ENCODE assay signal across 12 cellular contexts in the genomic region with DNA sequence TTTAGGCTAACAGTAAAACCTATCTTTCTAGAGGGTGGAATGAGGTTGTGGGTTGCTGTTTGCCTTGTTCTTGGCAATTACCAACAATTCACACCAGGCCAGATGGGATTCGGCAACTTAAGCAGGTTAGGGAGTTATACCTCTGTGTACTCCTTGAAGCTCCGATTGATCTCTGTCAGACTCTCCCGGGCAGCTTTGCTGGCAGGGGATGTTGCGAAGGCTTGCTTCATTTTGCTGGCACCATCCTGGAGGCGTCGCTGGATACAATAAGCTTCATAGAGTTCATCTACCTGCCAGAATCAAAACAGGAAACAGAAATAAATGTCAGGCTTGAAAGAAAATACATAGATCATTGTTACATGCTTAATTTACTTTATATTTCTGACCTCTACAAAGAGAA.
DNase-seq lines count a peak whose midpoint lies in the region; ATAC-seq and TF ChIP-seq lines count a peak whose summit lies in the region.
"Had no signal": no experiment of that assay in that cellular context is flagged by ENCODE, and none has a peak within 500 bp of the region (broad histone marks: within the 10 kb centered on the region; RNA-seq: fewer than 3 reads in every experiment).

No MANE protein-coding gene starts in this region.

- peaks cover 1% of the 10 kb centered on the region for H3K9me3 Mint-ChIP-seq in activated CD8-positive, alpha-beta T cell treated with anti-CD3 and anti-CD28 coated beads for 36 hours
- no peaks in the 10 kb centered on the region for H3K9me3 Mint-ChIP-seq in activated CD8-positive, alpha-beta T cell treated with anti-CD3 and anti-CD28 coated beads, Interleukin-2, amount 10 ng/mL, durations not matched to agents 7 days and 5 days (ENCODE audit: insufficient read depth)
- no peaks in the 10 kb centered on the region for H3K9me3 Mint-ChIP-seq in activated naive CD8-positive, alpha-beta T cell (ENCODE audit: low read depth)
- H3K9me3 Mint-ChIP-seq in WTC11, result no peaks in the 10 kb centered on the region

- POLR2A ChIA-PET in activated CD8-positive, alpha-beta T cell treated with anti-CD3 and anti-CD28 coated beads for 36 hours (lab: Charles Lee), result interaction anchor here (0.6 to 1.3 kb wide), 3 partner anchors 18 to 46 kb away, joined by 3 to 5 read pairs (median 3); no protein-coding TSS in a partner anchor
- POLR2A ChIA-PET in activated CD8-positive, alpha-beta T cell treated with anti-CD3 and anti-CD28 coated beads, Interleukin-2, amount 10 ng/mL, durations not matched to agents 7 days and 5 days (lab: Charles Lee), result no interaction called here
- POLR2A ChIA-PET in WTC11 (lab: Charles Lee), result no interaction called here

- no peak for TF ChIP-seq CTCF in activated CD8-positive, alpha-beta T cell treated with anti-CD3 and anti-CD28 coated beads for 36 hours (IDR thresholded peaks at IDR 0.05)
- TF ChIP-seq CTCF in prostate gland (IDR thresholded peaks at IDR 0.05) (no peak), WTC11 (IDR thresholded peaks at IDR 0.05) (no peak), left lung (IDR thresholded peaks at IDR 0.05) (no peak)

- H3K27ac Mint-ChIP-seq in activated CD8-positive, alpha-beta T cell treated with anti-CD3 and anti-CD28 coated beads for 36 hours, result peak overlapping the region; percentile 86
- no peak overlapping the region for H3K27ac Mint-ChIP-seq in activated CD8-positive, alpha-beta T cell treated with anti-CD3 and anti-CD28 coated beads, Interleukin-2, amount 10 ng/mL, durations not matched to agents 7 days and 5 days
- H3K27ac Mint-ChIP-seq in activated naive CD8-positive, alpha-beta T cell, result peak overlapping the region; percentile 93
- H3K27ac Mint-ChIP-seq in WTC11, result no peak overlapping the region

- H3K4me3 ChIP-seq in prostate gland, result no peak overlapping the region
- no peak overlapping the region for H3K4me3 ChIP-seq in left lung

- no peak overlapping the region for H3K27ac ChIP-seq in prostate gland
- no peak overlapping the region for H3K27ac ChIP-seq in left lung
- H3K27ac ChIP-seq: HL-60 had no signal

- no peaks in the 10 kb centered on the region for H3K27me3 Mint-ChIP-seq in activated CD8-positive, alpha-beta T cell treated with anti-CD3 and anti-CD28 coated beads for 36 hours
- H3K27me3 Mint-ChIP-seq in activated CD8-positive, alpha-beta T cell treated with anti-CD3 and anti-CD28 coated beads, Interleukin-2, amount 10 ng/mL, durations not matched to agents 7 days and 5 days (ENCODE audit: low read depth), result no peaks in the 10 kb centered on the region
- H3K27me3 Mint-ChIP-seq in activated naive CD8-positive, alpha-beta T cell, result no peaks in the 10 kb centered on the region
- H3K27me3 Mint-ChIP-seq in WTC11 (ENCODE audit: low read depth), result no peaks in the 10 kb centered on the region

- H3K36me3 ChIP-seq in prostate gland (no peaks in the 10 kb centered on the region), left lung (peaks cover 0 to 78% of the 10 kb centered on the region in 2 donors)

- H3K9me3 ChIP-seq in prostate gland (no peaks in the 10 kb centered on the region), left lung (no peaks in the 10 kb centered on the region)

- CTCF ChIA-PET in activated CD8-positive, alpha-beta T cell treated with anti-CD3 and anti-CD28 coated beads for 36 hours (lab: Charles Lee), result interaction anchor here (0.6 to 2.7 kb wide), 10 partner anchors 9 to 206 kb away, joined by 3 to 15 read pairs (median 6); no protein-coding TSS in a partner anchor
- CTCF ChIA-PET in activated CD8-positive, alpha-beta T cell treated with anti-CD3 and anti-CD28 coated beads, Interleukin-2, amount 10 ng/mL, durations not matched to agents 7 days and 5 days (lab: Charles Lee), result interaction anchor here (0.8 to 2.0 kb wide), 8 partner anchors 8 to 206 kb away, joined by 3 to 6 read pairs (median 3); no protein-coding TSS in a partner anchor
- CTCF ChIA-PET in WTC11 (lab: Charles Lee), result interaction anchor here (0.6 to 3.6 kb wide), 5 partner anchors 9 to 287 kb away, joined by 3 to 21 read pairs (median 7); no protein-coding TSS in a partner anchor

- H3K4me1 Mint-ChIP-seq in activated CD8-positive, alpha-beta T cell treated with anti-CD3 and anti-CD28 coated beads for 36 hours (ENCODE audit: low read depth), result peaks cover 76% of the 10 kb centered on the region
- H3K4me1 Mint-ChIP-seq in activated CD8-positive, alpha-beta T cell treated with anti-CD3 and anti-CD28 coated beads, Interleukin-2, amount 10 ng/mL, durations not matched to agents 7 days and 5 days (ENCODE audit: low read depth), result peaks cover 59% of the 10 kb centered on the region
- peaks cover 84% of the 10 kb centered on the region for H3K4me1 Mint-ChIP-seq in activated naive CD8-positive, alpha-beta T cell (ENCODE audit: low read depth)
- 0 out of 2 replicates have a peak, but pooled peaks cover under 1% of the 10 kb centered on the region for H3K4me1 Mint-ChIP-seq in WTC11

- H3K4me1 ChIP-seq in prostate gland (replicated peaks) (no peaks in the 10 kb centered on the region), left lung (peaks cover 0 to 5% of the 10 kb centered on the region in 2 donors)

- peaks cover 66% of the 10 kb centered on the region for H3K36me3 Mint-ChIP-seq in activated CD8-positive, alpha-beta T cell treated with anti-CD3 and anti-CD28 coated beads for 36 hours (ENCODE audit: low read depth)
- peaks cover 81% of the 10 kb centered on the region for H3K36me3 Mint-ChIP-seq in activated CD8-positive, alpha-beta T cell treated with anti-CD3 and anti-CD28 coated beads, Interleukin-2, amount 10 ng/mL, durations not matched to agents 7 days and 5 days (ENCODE audit: low read depth)
- H3K36me3 Mint-ChIP-seq in activated naive CD8-positive, alpha-beta T cell, result peaks cover 20% of the 10 kb centered on the region
- H3K36me3 Mint-ChIP-seq in WTC11, result peaks cover 12% of the 10 kb centered on the region

- H3K4me3 Mint-ChIP-seq in activated CD8-positive, alpha-beta T cell treated with anti-CD3 and anti-CD28 coated beads for 36 hours, result no peak overlapping the region
- H3K4me3 Mint-ChIP-seq in activated CD8-positive, alpha-beta T cell treated with anti-CD3 and anti-CD28 coated beads, Interleukin-2, amount 10 ng/mL, durations not matched to agents 7 days and 5 days, result no peak overlapping the region
- peak overlapping the region; percentile 2 for H3K4me3 Mint-ChIP-seq in activated naive CD8-positive, alpha-beta T cell
- H3K4me3 Mint-ChIP-seq in WTC11, result no peak overlapping the region

- TF ChIP-seq POLR2A in prostate gland (IDR thresholded peaks at IDR 0.05), result no peak

- no peak for ATAC-seq in activated CD8-positive, alpha-beta T cell treated with anti-CD3 and anti-CD28 coated beads for 36 hours
- no peak for ATAC-seq in activated CD8-positive, alpha-beta T cell treated with anti-CD3 and anti-CD28 coated beads, Interleukin-2, amount 10 ng/mL, durations not matched to agents 7 days and 5 days
- ATAC-seq in WTC11 (no peak), left lung (no peak)

- DNase-seq in activated CD8-positive, alpha-beta T cell treated with anti-CD3 and anti-CD28 coated beads for 36 hours, result no peak
- DNase-seq in activated CD8-positive, alpha-beta T cell treated with anti-CD3 and anti-CD28 coated beads, Interleukin-2, amount 10 ng/mL, durations not matched to agents 7 days and 5 days, result no peak
- peak; percentile 47 for DNase-seq in NCI-H2029 (lab: John Stamatoyannopoulos, UW)
- peak; percentile 35 for DNase-seq in prostate gland (ENCODE audit: low spot score)
- DNase-seq in WTC11 (ENCODE audit: low spot score), result no peak
- no peak for DNase-seq in left lung
- no peak for DNase-seq in C1 segment of cervical spinal cord (lab: John Stamatoyannopoulos, UW)
- DNase-seq: Kasumi-1; NCI-H526 treated with DMSO at 0.1 percent for 48 hours; stimulated activated CD4-positive, alpha-beta T cell treated with anti-CD3 and anti-CD28 coated beads, Interleukin-12 subunit alpha, Interleukin-12 subunit beta, amount 100 ng/mL, for 4 hours had no signal

- no peaks in the 10 kb centered on the region for H3K27me3 ChIP-seq in prostate gland (replicated peaks; ENCODE audit: insufficient read depth)
- H3K27me3 ChIP-seq in left lung, result no peaks in the 10 kb centered on the region

- 30% methylated on average over 6 of the region's 6 CpGs for WGBS in prostate gland

- intact Hi-C loops in activated CD8-positive, alpha-beta T cell treated with anti-CD3 and anti-CD28 coated beads for 36 hours (cut with micrococcal nuclease), result no loop called here
- intact Hi-C loops in prostate gland (cut with DNase I), result no loop called here
- intact Hi-C loops in left lung (cut with DNase I), result no loop called here

TF ChIP-seq in WTC11, 78 proteins besides CTCF, POLR2A, EP300 and RAD21 (continues in another document):
- TF ChIP-seq, protein P1, sequence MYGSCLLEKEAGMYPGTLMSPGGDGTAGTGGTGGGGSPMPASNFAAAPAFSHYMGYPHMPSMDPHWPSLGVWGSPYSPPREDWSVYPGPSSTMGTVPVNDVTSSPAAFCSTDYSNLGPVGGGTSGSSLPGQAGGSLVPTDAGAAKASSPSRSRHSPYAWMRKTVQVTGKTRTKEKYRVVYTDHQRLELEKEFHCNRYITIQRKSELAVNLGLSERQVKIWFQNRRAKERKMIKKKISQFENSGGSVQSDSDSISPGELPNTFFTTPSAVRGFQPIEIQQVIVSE (CRISPR knock-in tag; IDR thresholded peaks at IDR 0.05; ENCODE audit: borderline replicate concordance), result no peak
- TF ChIP-seq GTF2I (CRISPR knock-in tag; conservative IDR thresholded peaks at IDR 0.05) (no peak), GABPB1 (CRISPR knock-in tag; IDR thresholded peaks at IDR 0.05) (no peak), MYBL2 (CRISPR knock-in tag; IDR thresholded peaks at IDR 0.05) (no peak)
- TF ChIP-seq, protein P2, sequence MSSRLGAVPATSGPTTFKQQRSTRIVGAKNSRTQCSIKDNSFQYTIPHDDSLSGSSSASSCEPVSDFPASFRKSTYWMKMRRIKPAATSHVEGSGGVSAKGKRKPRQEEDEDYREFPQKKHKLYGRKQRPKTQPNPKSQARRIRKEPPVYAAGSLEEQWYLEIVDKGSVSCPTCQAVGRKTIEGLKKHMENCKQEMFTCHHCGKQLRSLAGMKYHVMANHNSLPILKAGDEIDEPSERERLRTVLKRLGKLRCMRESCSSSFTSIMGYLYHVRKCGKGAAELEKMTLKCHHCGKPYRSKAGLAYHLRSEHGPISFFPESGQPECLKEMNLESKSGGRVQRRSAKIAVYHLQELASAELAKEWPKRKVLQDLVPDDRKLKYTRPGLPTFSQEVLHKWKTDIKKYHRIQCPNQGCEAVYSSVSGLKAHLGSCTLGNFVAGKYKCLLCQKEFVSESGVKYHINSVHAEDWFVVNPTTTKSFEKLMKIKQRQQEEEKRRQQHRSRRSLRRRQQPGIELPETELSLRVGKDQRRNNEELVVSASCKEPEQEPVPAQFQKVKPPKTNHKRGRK (CRISPR knock-in tag; IDR thresholded peaks at IDR 0.05; ENCODE audit: borderline replicate concordance), result no peak

Comparison
In these comparisons a context has a peak if more than half of its experiments do, and no peak if none do; other contexts are left out.
1. H3K27ac Mint-ChIP-seq: peak in activated CD8-positive, alpha-beta T cell treated with anti-CD3 and anti-CD28 coated beads for 36 hours (single experiment) and activated naive CD8-positive, alpha-beta T cell (single experiment); none in activated CD8-positive, alpha-beta T cell treated with anti-CD3 and anti-CD28 coated beads, Interleukin-2, amount 10 ng/mL, durations not matched to agents 7 days and 5 days (single experiment) and WTC11 (single experiment).
2. DNase-seq: peak in NCI-H2029 (single experiment) and prostate gland (single experiment); none in activated CD8-positive, alpha-beta T cell treated with anti-CD3 and anti-CD28 coated beads for 36 hours (single experiment), activated CD8-positive, alpha-beta T cell treated with anti-CD3 and anti-CD28 coated beads, Interleukin-2, amount 10 ng/mL, durations not matched to agents 7 days and 5 days (single experiment), WTC11 (single experiment), left lung (0 of 2) and C1 segment of cervical spinal cord (0 of 14).